1 cellular context compared by ENCODE assay signal in the genomic region with DNA sequence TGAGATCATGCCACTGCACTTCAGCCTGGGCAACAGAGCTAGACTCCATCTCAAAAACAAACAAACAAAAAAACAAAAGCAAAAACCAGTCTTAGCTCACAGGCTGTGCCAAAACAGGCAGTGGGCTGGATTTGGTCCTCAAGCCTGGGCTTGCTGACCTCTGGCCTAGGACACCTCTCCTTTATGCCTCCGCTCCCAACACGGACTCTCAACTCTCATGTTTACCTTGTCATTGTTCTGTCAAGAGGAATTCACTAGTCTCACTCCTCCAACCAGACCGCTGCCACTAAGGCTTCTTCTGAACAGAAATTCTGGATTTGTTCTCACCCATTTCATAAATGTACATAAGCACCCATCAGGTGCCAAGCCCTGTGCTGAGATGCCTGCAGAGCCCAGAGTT.
TF ChIP-seq lines count a peak whose summit lies in the region.

No MANE protein-coding gene starts in this region.

TF ChIP-seq in HepG2, 621 proteins besides CTCF, POLR2A, EP300 and RAD21 (continues in another document):
- TF ChIP-seq PPARG (CRISPR knock-in tag; conservative IDR thresholded peaks at IDR 0.05) (peak; percentile 56; the same call in 1 of the 2 replicates), ZNF260 (CRISPR knock-in tag; IDR thresholded peaks at IDR 0.05; ENCODE audit: borderline replicate concordance, low read depth) (no peak), GPN1 (CRISPR knock-in tag; IDR thresholded peaks at IDR 0.05; ENCODE audit: borderline replicate concordance) (no peak), ZNF652 (CRISPR knock-in tag; IDR thresholded peaks at IDR 0.05; ENCODE audit: borderline replicate concordance, low read depth) (no peak), ZNF724P (CRISPR knock-in tag; IDR thresholded peaks at IDR 0.05; ENCODE audit: borderline replicate concordance) (no peak), SP1 (IDR thresholded peaks at IDR 0.05) (no peak), SP1 (CRISPR knock-in tag; IDR thresholded peaks at IDR 0.05) (no peak), SAP130 (CRISPR knock-in tag; IDR thresholded peaks at IDR 0.05; ENCODE audit: low read depth) (peak; percentile 47; the same call in 1 of the 2 replicates), PHF5A (CRISPR knock-in tag; IDR thresholded peaks at IDR 0.05; ENCODE audit: low read depth, unreplicated experiment) (no peak), YEATS4 (CRISPR knock-in tag; IDR thresholded peaks at IDR 0.05; ENCODE audit: borderline replicate concordance) (no peak), KDM6A (CRISPR knock-in tag; IDR thresholded peaks at IDR 0.05; ENCODE audit: low read depth) (no peak), FOXA1 (IDR thresholded peaks at IDR 0.05) (no peak), FOXA1 (CRISPR knock-in tag; IDR thresholded peaks at IDR 0.05) (peak; percentile 45), TOPORS (CRISPR knock-in tag; IDR thresholded peaks at IDR 0.05) (no peak), GATA4 (IDR thresholded peaks at IDR 0.05; ENCODE audit: borderline replicate concordance, low read depth) (no peak), TCF7 (IDR thresholded peaks at IDR 0.05; ENCODE audit: low read depth) (no peak), GTF2F1 (IDR thresholded peaks at IDR 0.05; ENCODE audit: low read length) (no peak), ZNF629 (CRISPR knock-in tag; conservative IDR thresholded peaks at IDR 0.05) (no peak), FOXJ3 (CRISPR knock-in tag; IDR thresholded peaks at IDR 0.05; ENCODE audit: borderline replicate concordance) (no peak), NFIC (IDR thresholded peaks at IDR 0.05; ENCODE audit: low read length) (no peak)
- TF ChIP-seq, protein P1, sequence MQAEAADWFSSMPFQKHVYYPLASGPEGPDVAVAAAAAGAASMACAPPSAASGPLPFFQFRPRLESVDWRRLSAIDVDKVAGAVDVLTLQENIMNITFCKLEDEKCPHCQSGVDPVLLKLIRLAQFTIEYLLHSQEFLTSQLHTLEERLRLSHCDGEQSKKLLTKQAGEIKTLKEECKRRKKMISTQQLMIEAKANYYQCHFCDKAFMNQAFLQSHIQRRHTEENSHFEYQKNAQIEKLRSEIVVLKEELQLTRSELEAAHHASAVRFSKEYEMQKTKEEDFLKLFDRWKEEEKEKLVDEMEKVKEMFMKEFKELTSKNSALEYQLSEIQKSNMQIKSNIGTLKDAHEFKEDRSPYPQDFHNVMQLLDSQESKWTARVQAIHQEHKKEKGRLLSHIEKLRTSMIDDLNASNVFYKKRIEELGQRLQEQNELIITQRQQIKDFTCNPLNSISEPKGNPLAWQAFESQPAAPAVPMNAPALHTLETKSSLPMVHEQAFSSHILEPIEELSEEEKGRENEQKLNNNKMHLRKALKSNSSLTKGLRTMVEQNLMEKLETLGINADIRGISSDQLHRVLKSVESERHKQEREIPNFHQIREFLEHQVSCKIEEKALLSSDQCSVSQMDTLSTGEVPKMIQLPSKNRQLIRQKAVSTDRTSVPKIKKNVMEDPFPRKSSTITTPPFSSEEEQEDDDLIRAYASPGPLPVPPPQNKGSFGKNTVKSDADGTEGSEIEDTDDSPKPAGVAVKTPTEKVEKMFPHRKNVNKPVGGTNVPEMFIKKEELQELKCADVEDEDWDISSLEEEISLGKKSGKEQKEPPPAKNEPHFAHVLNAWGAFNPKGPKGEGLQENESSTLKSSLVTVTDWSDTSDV (CRISPR knock-in tag; IDR thresholded peaks at IDR 0.05), result no peak
- TF ChIP-seq, protein P2, sequence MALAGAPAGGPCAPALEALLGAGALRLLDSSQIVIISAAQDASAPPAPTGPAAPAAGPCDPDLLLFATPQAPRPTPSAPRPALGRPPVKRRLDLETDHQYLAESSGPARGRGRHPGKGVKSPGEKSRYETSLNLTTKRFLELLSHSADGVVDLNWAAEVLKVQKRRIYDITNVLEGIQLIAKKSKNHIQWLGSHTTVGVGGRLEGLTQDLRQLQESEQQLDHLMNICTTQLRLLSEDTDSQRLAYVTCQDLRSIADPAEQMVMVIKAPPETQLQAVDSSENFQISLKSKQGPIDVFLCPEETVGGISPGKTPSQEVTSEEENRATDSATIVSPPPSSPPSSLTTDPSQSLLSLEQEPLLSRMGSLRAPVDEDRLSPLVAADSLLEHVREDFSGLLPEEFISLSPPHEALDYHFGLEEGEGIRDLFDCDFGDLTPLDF (CRISPR knock-in tag; IDR thresholded peaks at IDR 0.05), result no peak
- TF ChIP-seq, protein P3, sequence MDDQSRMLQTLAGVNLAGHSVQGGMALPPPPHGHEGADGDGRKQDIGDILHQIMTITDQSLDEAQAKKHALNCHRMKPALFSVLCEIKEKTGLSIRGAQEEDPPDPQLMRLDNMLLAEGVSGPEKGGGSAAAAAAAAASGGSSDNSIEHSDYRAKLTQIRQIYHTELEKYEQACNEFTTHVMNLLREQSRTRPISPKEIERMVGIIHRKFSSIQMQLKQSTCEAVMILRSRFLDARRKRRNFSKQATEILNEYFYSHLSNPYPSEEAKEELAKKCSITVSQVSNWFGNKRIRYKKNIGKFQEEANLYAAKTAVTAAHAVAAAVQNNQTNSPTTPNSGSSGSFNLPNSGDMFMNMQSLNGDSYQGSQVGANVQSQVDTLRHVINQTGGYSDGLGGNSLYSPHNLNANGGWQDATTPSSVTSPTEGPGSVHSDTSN (CRISPR knock-in tag; IDR thresholded peaks at IDR 0.05; ENCODE audit: borderline replicate concordance), result no peak
- TF ChIP-seq, protein P4, sequence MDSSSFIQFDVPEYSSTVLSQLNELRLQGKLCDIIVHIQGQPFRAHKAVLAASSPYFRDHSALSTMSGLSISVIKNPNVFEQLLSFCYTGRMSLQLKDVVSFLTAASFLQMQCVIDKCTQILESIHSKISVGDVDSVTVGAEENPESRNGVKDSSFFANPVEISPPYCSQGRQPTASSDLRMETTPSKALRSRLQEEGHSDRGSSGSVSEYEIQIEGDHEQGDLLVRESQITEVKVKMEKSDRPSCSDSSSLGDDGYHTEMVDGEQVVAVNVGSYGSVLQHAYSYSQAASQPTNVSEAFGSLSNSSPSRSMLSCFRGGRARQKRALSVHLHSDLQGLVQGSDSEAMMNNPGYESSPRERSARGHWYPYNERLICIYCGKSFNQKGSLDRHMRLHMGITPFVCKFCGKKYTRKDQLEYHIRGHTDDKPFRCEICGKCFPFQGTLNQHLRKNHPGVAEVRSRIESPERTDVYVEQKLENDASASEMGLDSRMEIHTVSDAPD (CRISPR knock-in tag; IDR thresholded peaks at IDR 0.05), result no peak
- TF ChIP-seq, protein P5, sequence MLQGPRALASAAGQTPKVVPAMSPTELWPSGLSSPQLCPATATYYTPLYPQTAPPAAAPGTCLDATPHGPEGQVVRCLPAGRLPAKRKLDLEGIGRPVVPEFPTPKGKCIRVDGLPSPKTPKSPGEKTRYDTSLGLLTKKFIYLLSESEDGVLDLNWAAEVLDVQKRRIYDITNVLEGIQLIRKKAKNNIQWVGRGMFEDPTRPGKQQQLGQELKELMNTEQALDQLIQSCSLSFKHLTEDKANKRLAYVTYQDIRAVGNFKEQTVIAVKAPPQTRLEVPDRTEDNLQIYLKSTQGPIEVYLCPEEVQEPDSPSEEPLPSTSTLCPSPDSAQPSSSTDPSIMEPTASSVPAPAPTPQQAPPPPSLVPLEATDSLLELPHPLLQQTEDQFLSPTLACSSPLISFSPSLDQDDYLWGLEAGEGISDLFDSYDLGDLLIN (CRISPR knock-in tag; IDR thresholded peaks at IDR 0.05; ENCODE audit: borderline replicate concordance), result no peak
- TF ChIP-seq, protein P6, sequence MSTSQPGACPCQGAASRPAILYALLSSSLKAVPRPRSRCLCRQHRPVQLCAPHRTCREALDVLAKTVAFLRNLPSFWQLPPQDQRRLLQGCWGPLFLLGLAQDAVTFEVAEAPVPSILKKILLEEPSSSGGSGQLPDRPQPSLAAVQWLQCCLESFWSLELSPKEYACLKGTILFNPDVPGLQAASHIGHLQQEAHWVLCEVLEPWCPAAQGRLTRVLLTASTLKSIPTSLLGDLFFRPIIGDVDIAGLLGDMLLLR (CRISPR knock-in tag; IDR thresholded peaks at IDR 0.05), result no peak
- TF ChIP-seq, protein P7, sequence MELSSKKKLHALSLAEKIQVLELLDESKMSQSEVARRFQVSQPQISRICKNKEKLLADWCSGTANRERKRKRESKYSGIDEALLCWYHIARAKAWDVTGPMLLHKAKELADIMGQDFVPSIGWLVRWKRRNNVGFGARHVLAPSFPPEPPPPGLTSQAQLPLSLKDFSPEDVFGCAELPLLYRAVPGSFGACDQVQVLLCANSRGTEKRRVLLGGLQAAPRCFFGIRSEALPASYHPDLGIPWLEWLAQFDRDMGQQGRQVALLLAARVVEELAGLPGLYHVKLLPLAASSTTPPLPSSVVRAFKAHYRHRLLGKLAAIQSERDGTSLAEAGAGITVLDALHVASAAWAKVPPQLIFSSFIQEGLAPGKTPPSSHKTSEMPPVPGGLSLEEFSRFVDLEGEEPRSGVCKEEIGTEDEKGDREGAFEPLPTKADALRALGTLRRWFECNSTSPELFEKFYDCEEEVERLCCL (CRISPR knock-in tag; IDR thresholded peaks at IDR 0.05; ENCODE audit: borderline replicate concordance), result no peak
- TF ChIP-seq, protein P8, sequence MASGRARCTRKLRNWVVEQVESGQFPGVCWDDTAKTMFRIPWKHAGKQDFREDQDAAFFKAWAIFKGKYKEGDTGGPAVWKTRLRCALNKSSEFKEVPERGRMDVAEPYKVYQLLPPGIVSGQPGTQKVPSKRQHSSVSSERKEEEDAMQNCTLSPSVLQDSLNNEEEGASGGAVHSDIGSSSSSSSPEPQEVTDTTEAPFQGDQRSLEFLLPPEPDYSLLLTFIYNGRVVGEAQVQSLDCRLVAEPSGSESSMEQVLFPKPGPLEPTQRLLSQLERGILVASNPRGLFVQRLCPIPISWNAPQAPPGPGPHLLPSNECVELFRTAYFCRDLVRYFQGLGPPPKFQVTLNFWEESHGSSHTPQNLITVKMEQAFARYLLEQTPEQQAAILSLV (CRISPR knock-in tag; IDR thresholded peaks at IDR 0.05; ENCODE audit: borderline replicate concordance), result no peak
- TF ChIP-seq, protein P9, sequence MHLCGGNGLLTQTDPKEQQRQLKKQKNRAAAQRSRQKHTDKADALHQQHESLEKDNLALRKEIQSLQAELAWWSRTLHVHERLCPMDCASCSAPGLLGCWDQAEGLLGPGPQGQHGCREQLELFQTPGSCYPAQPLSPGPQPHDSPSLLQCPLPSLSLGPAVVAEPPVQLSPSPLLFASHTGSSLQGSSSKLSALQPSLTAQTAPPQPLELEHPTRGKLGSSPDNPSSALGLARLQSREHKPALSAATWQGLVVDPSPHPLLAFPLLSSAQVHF (CRISPR knock-in tag; IDR thresholded peaks at IDR 0.05), result no peak
- TF ChIP-seq, protein P10, sequence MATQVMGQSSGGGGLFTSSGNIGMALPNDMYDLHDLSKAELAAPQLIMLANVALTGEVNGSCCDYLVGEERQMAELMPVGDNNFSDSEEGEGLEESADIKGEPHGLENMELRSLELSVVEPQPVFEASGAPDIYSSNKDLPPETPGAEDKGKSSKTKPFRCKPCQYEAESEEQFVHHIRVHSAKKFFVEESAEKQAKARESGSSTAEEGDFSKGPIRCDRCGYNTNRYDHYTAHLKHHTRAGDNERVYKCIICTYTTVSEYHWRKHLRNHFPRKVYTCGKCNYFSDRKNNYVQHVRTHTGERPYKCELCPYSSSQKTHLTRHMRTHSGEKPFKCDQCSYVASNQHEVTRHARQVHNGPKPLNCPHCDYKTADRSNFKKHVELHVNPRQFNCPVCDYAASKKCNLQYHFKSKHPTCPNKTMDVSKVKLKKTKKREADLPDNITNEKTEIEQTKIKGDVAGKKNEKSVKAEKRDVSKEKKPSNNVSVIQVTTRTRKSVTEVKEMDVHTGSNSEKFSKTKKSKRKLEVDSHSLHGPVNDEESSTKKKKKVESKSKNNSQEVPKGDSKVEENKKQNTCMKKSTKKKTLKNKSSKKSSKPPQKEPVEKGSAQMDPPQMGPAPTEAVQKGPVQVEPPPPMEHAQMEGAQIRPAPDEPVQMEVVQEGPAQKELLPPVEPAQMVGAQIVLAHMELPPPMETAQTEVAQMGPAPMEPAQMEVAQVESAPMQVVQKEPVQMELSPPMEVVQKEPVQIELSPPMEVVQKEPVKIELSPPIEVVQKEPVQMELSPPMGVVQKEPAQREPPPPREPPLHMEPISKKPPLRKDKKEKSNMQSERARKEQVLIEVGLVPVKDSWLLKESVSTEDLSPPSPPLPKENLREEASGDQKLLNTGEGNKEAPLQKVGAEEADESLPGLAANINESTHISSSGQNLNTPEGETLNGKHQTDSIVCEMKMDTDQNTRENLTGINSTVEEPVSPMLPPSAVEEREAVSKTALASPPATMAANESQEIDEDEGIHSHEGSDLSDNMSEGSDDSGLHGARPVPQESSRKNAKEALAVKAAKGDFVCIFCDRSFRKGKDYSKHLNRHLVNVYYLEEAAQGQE (IDR thresholded peaks at IDR 0.05; ENCODE audit: borderline replicate concordance in 1 of 2, low read depth in 1 of 2, low read length in 2 of 2), result no peak
- TF ChIP-seq, protein P11, sequence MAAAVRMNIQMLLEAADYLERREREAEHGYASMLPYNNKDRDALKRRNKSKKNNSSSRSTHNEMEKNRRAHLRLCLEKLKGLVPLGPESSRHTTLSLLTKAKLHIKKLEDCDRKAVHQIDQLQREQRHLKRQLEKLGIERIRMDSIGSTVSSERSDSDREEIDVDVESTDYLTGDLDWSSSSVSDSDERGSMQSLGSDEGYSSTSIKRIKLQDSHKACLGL (CRISPR knock-in tag; IDR thresholded peaks at IDR 0.05), result no peak
- TF ChIP-seq, protein P12, sequence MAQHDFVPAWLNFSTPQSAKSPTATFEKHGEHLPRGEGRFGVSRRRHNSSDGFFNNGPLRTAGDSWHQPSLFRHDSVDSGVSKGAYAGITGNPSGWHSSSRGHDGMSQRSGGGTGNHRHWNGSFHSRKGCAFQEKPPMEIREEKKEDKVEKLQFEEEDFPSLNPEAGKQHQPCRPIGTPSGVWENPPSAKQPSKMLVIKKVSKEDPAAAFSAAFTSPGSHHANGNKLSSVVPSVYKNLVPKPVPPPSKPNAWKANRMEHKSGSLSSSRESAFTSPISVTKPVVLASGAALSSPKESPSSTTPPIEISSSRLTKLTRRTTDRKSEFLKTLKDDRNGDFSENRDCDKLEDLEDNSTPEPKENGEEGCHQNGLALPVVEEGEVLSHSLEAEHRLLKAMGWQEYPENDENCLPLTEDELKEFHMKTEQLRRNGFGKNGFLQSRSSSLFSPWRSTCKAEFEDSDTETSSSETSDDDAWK (CRISPR knock-in tag; IDR thresholded peaks at IDR 0.05), result no peak
- TF ChIP-seq, protein P13, sequence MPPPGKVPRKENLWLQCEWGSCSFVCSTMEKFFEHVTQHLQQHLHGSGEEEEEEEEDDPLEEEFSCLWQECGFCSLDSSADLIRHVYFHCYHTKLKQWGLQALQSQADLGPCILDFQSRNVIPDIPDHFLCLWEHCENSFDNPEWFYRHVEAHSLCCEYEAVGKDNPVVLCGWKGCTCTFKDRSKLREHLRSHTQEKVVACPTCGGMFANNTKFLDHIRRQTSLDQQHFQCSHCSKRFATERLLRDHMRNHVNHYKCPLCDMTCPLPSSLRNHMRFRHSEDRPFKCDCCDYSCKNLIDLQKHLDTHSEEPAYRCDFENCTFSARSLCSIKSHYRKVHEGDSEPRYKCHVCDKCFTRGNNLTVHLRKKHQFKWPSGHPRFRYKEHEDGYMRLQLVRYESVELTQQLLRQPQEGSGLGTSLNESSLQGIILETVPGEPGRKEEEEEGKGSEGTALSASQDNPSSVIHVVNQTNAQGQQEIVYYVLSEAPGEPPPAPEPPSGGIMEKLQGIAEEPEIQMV (CRISPR knock-in tag; IDR thresholded peaks at IDR 0.05; ENCODE audit: low read depth), result 0 out of 2 replicates have a peak, but pooled peaks have one; percentile 8
